ENCODE assay signal across 17 cellular contexts in the genomic region with DNA sequence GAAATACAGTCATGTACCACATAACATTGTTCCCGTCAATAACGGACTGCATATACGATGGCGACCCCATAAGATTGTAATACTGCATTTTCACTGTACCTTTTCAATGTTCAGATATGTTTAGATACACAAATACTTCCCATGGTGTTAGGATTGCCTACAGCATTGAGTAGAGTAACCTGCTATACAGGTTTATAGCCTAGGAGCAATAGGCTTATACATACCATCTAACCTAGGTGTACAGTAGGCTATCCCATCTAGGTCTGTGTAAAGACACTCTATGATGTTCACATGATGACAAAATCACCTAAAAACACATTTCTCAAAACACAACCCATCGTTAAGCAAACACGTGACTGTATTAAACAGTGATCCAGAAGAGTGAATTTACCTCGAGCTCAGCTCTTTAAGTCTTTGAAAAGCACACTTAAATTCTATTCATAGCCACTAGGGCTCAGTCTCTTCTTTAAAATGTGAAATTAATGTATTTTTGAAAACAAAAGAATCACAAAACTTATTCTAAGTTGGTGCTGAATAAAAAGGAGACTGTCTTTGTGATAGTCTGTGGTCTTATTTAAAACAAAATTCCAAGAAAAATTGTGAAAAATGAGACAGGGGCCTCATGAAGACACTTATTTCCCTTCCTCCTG.
"Had no signal": no experiment of that assay in that cellular context is flagged by ENCODE, and none has a peak within 500 bp of the region (broad histone marks: within the 10 kb centered on the region; RNA-seq: fewer than 3 reads in every experiment).

No MANE protein-coding gene starts in this region.

- H3K9me3 Mint-ChIP-seq: central memory CD8-positive, alpha-beta T cell had no signal

- ATAC-seq: activated CD8-positive, alpha-beta T cell treated with anti-CD3 and anti-CD28 coated beads, Interleukin-2, amount 10 ng/mL, durations not matched to agents 7 days and 5 days; activated T-cell treated with anti-CD3 and anti-CD28 coated beads, Interleukin-2, amount 50 U/mL, for 72 hours; body of pancreas; left cardiac atrium; lower lobe of right lung; sciatic nerve; stimulated activated naive CD8-positive, alpha-beta T cell treated with anti-CD3 and anti-CD28 coated beads, Interleukin-15, amount 100 ng/mL, for 72 hours had no signal

- H3K27me3 Mint-ChIP-seq: central memory CD8-positive, alpha-beta T cell; stimulated activated naive CD8-positive, alpha-beta T cell treated with anti-CD3 and anti-CD28 coated beads, Interleukin-15, amount 100 ng/mL, for 72 hours had no signal

- H3K4me3 ChIP-seq: body of pancreas, lower lobe of right lung, prostate gland, spleen had no signal

- H3K4me3 Mint-ChIP-seq: activated CD4-positive, alpha-beta T cell treated with anti-CD3 and anti-CD28 coated beads, Interleukin-2, amount 10 ng/mL, durations not matched to agents 24 days and 14 days; activated CD8-positive, alpha-beta T cell treated with anti-CD3 and anti-CD28 coated beads, Interleukin-2, amount 10 ng/mL, durations not matched to agents 7 days and 5 days; activated naive CD8-positive, alpha-beta T cell treated with anti-CD3 and anti-CD28 coated beads for 36 hours; activated T-cell treated with anti-CD3 and anti-CD28 coated beads, Interleukin-2, amount 50 U/mL, for 72 hours; central memory CD8-positive, alpha-beta T cell; nephron; stimulated activated naive CD8-positive, alpha-beta T cell treated with anti-CD3 and anti-CD28 coated beads, Interleukin-15, amount 100 ng/mL, for 72 hours had no signal

- DNase-seq: activated CD4-positive, alpha-beta T cell treated with anti-CD3 and anti-CD28 coated beads, Interleukin-2, amount 10 ng/mL, durations not matched to agents 24 days and 14 days; activated CD4-positive, CD25-positive, alpha-beta regulatory T cell; activated CD8-positive, alpha-beta memory T cell treated with anti-CD3 and anti-CD28 coated beads, Interleukin-2, amount 50 U/mL, for 48 hours; activated CD8-positive, alpha-beta T cell treated with anti-CD3 and anti-CD28 coated beads, Interleukin-2, amount 10 ng/mL, durations not matched to agents 7 days and 5 days; activated naive CD8-positive, alpha-beta T cell treated with anti-CD3 and anti-CD28 coated beads for 36 hours; activated T-cell treated with anti-CD3 and anti-CD28 coated beads, Interleukin-2, amount 50 U/mL, for 72 hours; amygdala; body of pancreas; effector memory CD4-positive, alpha-beta T cell; left cardiac atrium; lower lobe of right lung; spleen; stimulated activated naive CD8-positive, alpha-beta T cell treated with anti-CD3 and anti-CD28 coated beads, Interleukin-15, amount 100 ng/mL, for 72 hours had no signal

- H3K4me1 Mint-ChIP-seq: activated CD4-positive, alpha-beta T cell treated with anti-CD3 and anti-CD28 coated beads, Interleukin-2, amount 10 ng/mL, durations not matched to agents 24 days and 14 days; activated naive CD8-positive, alpha-beta T cell treated with anti-CD3 and anti-CD28 coated beads for 36 hours; central memory CD8-positive, alpha-beta T cell; nephron; stimulated activated naive CD8-positive, alpha-beta T cell treated with anti-CD3 and anti-CD28 coated beads, Interleukin-15, amount 100 ng/mL, for 72 hours had no signal

- H3K27ac Mint-ChIP-seq: activated CD4-positive, alpha-beta T cell treated with anti-CD3 and anti-CD28 coated beads, Interleukin-2, amount 10 ng/mL, durations not matched to agents 24 days and 14 days; activated CD8-positive, alpha-beta T cell treated with anti-CD3 and anti-CD28 coated beads, Interleukin-2, amount 10 ng/mL, durations not matched to agents 7 days and 5 days; activated naive CD8-positive, alpha-beta T cell treated with anti-CD3 and anti-CD28 coated beads for 36 hours; activated T-cell treated with anti-CD3 and anti-CD28 coated beads, Interleukin-2, amount 50 U/mL, for 72 hours; nephron; stimulated activated naive CD8-positive, alpha-beta T cell treated with anti-CD3 and anti-CD28 coated beads, Interleukin-15, amount 100 ng/mL, for 72 hours had no signal
